ENCODE assay signal across 22 cellular contexts in the genomic region with DNA sequence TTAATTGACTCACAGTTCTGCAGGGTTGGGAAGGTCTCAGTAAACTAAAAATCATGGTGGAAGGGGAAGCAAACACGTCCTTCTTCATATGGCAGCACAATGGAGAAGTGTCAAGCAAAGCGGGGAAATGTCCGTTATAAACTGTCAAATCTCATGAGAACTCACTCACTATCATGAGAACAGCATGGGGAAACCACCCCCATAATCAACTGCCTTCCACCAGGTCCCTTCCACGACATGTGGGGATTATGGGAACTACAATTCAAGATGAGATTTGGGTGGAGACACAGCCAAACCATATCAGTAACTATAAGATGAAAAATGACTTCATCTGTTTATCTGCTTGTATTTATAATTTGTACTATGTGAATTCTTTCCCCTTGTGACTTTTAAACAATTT.
A peak's percentile ranks its signal among the peaks of the same experiment; 100 is the strongest.
DNase-seq lines count a peak whose midpoint lies in the region; ATAC-seq and TF ChIP-seq lines count a peak whose summit lies in the region.
"Had no signal": no experiment of that assay in that cellular context is flagged by ENCODE, and none has a peak within 500 bp of the region (broad histone marks: within the 10 kb centered on the region; RNA-seq: fewer than 3 reads in every experiment).

No MANE protein-coding gene starts in this region.

- peaks cover 36% of the 10 kb centered on the region for H3K4me1 ChIP-seq in GM23338 (ENCODE audit: insufficient read depth)
- no peaks in the 10 kb centered on the region for H3K4me1 ChIP-seq in endodermal cell (ENCODE audit: control insufficient read depth, insufficient read depth, low read length)
- H3K4me1 ChIP-seq: A549, BE2C, HAP-1 had no signal

- H3K4me2 ChIP-seq in GM23338: peak overlapping the region; percentile 84
- H3K4me2 ChIP-seq: A549; BLaER1 treated with 17β-estradiol and CSF1 and Interleukin-3, amounts not matched to agents 10 nM and 100 nM had no signal

- no peaks in the 10 kb centered on the region for H3K9me2 ChIP-seq in GM23338 (ENCODE audit: insufficient read depth)

- H3K9me3 Mint-ChIP-seq in GM23338: no peaks in the 10 kb centered on the region
- no peaks in the 10 kb centered on the region for H3K9me3 Mint-ChIP-seq in endodermal cell
- H3K9me3 Mint-ChIP-seq: CD4-positive, alpha-beta T cell had no signal

- no peak for DNase-seq in GM23338 (ENCODE audit: low spot score)
- peak; percentile 23 for DNase-seq in OCI-M1 (lab: John Stamatoyannopoulos, UW)
- DNase-seq in endodermal cell: no peak
- DNase-seq in stimulated activated CD4-positive, alpha-beta T cell treated with anti-CD3 and anti-CD28 coated beads, Interleukin-4, amount 100 ng/mL, for 4 hours: no peak
- DNase-seq in KG1 (lab: John Stamatoyannopoulos, UW): no peak
- no peak for DNase-seq in NCI-H2196 (lab: John Stamatoyannopoulos, UW; ENCODE audit: unreplicated experiment)
- DNase-seq: 8988T; ACHN; AML-193; BE2C; CD4-positive, alpha-beta T cell; CD8-positive, alpha-beta memory T cell; DMS 273 treated with DMSO at 0.1 percent for 48 hours; DMS79; EL; GF-D8; HFFc6 had no signal

- 84 to 100% methylated on average over 1 to 4 of the region's 4 CpGs for WGBS in endodermal cell (ENCODE audit: insufficient coverage in 1 of 2, insufficient read length in 1 of 2), 2 experiments

- H3K36me3 Mint-ChIP-seq in GM23338 (ENCODE audit: low read depth): peaks cover 37% of the 10 kb centered on the region
- H3K36me3 Mint-ChIP-seq in endodermal cell (ENCODE audit: low read depth): peaks cover 24% of the 10 kb centered on the region
- H3K36me3 Mint-ChIP-seq: CD14-positive monocyte; CD8-positive, alpha-beta memory T cell had no signal

- peak overlapping the region; percentile 94 for H3K4me3 ChIP-seq in GM23338
- H3K4me3 ChIP-seq in endodermal cell (ENCODE audit: low read length): no peak overlapping the region
- H3K4me3 ChIP-seq: A549; BLaER1 treated with 17β-estradiol and CSF1 and Interleukin-3, amounts not matched to agents 10 nM and 100 nM; HAP-1 had no signal

- H3K27me3 Mint-ChIP-seq in GM23338 (ENCODE audit: insufficient read depth, low read depth, poor library complexity) (peaks cover 6% of the 10 kb centered on the region), endodermal cell (ENCODE audit: insufficient read depth) (no peaks in the 10 kb centered on the region)
- H3K27me3 Mint-ChIP-seq: CD4-positive, alpha-beta T cell; CD8-positive, alpha-beta memory T cell had no signal

- peaks cover 100% of the 10 kb centered on the region for H3K79me2 ChIP-seq in GM23338 (replicated peaks; ENCODE audit: insufficient read depth)

- no peak overlapping the region for H3K27ac ChIP-seq in GM23338 (ENCODE audit: low read depth)
- H3K27ac ChIP-seq in endodermal cell (ENCODE audit: low read depth, low read length): no peak overlapping the region
- H3K27ac ChIP-seq: A549; BLaER1 treated with 17β-estradiol and CSF1 and Interleukin-3, amounts not matched to agents 10 nM and 100 nM had no signal

- H2AFZ ChIP-seq in GM23338: no peak overlapping the region

- peaks cover 41% of the 10 kb centered on the region for H4K20me1 ChIP-seq in GM23338 (replicated peaks; ENCODE audit: insufficient read depth)
- H4K20me1 ChIP-seq: BLaER1 treated with 17β-estradiol and CSF1 and Interleukin-3, amounts not matched to agents 10 nM and 100 nM had no signal

- H3K9ac ChIP-seq in endodermal cell (ENCODE audit: extremely low read depth, low read length, poor library complexity, severe bottlenecking): no peak overlapping the region
- H3K9ac ChIP-seq: BLaER1 treated with 17β-estradiol and CSF1 and Interleukin-3, amounts not matched to agents 10 nM and 100 nM had no signal

- peaks cover 58% of the 10 kb centered on the region for H3K36me3 ChIP-seq in GM23338 (ENCODE audit: insufficient read depth)
- peaks cover 43% of the 10 kb centered on the region for H3K36me3 ChIP-seq in endodermal cell (ENCODE audit: control insufficient read depth, insufficient read depth, low read length)
- H3K36me3 ChIP-seq: BE2C; BLaER1 treated with 17β-estradiol and CSF1 and Interleukin-3, amounts not matched to agents 10 nM and 100 nM; HAP-1 had no signal

- H3K4me3 Mint-ChIP-seq in GM23338: peak overlapping the region; percentile 71; the same call in 2 of the 3 replicates
- H3K4me3 Mint-ChIP-seq in endodermal cell: no peak overlapping the region
- H3K4me3 Mint-ChIP-seq: CD14-positive monocyte; CD4-positive, alpha-beta T cell; CD8-positive, alpha-beta memory T cell; HFFc6 had no signal

- H3K27me3 ChIP-seq in GM23338 (ENCODE audit: insufficient read depth) (no peaks in the 10 kb centered on the region), endodermal cell (ENCODE audit: control insufficient read depth, insufficient read depth, low read length, poor library complexity, severe bottlenecking) (no peaks in the 10 kb centered on the region)
- H3K27me3 ChIP-seq: BE2C; BLaER1 treated with 17β-estradiol and CSF1 and Interleukin-3, amounts not matched to agents 10 nM and 100 nM had no signal

- H3K9me3 ChIP-seq in endodermal cell (ENCODE audit: control insufficient read depth, low read length): no peaks in the 10 kb centered on the region
- H3K9me3 ChIP-seq: A549; BE2C; BLaER1 treated with 17β-estradiol and CSF1 and Interleukin-3, amounts not matched to agents 10 nM and 100 nM; HAP-1 had no signal

- H3F3A ChIP-seq in GM23338 (replicated peaks; ENCODE audit: low read depth): no peaks in the 10 kb centered on the region

- H3K27ac Mint-ChIP-seq in GM23338 (no peak overlapping the region), endodermal cell (peak overlapping the region; percentile 46)
- H3K27ac Mint-ChIP-seq: CD14-positive monocyte; CD4-positive, alpha-beta T cell; CD8-positive, alpha-beta memory T cell; HFFc6 had no signal

- ATAC-seq in GM23338 (peak; percentile 29; the same call in 1 of the 3 replicates), GM18870 (IDR thresholded peaks at IDR 0.05; ENCODE audit: unreplicated experiment) (no peak)
- ATAC-seq: A549 had no signal

- H3K4me1 Mint-ChIP-seq in GM23338 (peaks cover 40% of the 10 kb centered on the region; the same call in 2 of the 3 replicates), endodermal cell (peaks cover 29% of the 10 kb centered on the region)
- H3K4me1 Mint-ChIP-seq: CD14-positive monocyte; CD8-positive, alpha-beta memory T cell had no signal

- TF ChIP-seq CTCF in GM23338 (conservative IDR thresholded peaks at IDR 0.05; ENCODE audit: low read depth in 2 of 2) (no peak), endodermal cell (conservative IDR thresholded peaks at IDR 0.05) (peak; percentile 51)

TF ChIP-seq in GM23338, 12 proteins besides CTCF, POLR2A, EP300 and RAD21 (continues in another document):
- no peak for TF ChIP-seq ZNF114 (CRISPR knock-in tag; IDR thresholded peaks at IDR 0.05)
- no peak for TF ChIP-seq ZNF331 (CRISPR knock-in tag; IDR thresholded peaks at IDR 0.05; ENCODE audit: low read depth)
- TF ChIP-seq EZH2phosphoT487 (IDR thresholded peaks at IDR 0.05; ENCODE audit: unreplicated experiment): no peak
- TF ChIP-seq EZH2 (IDR thresholded peaks at IDR 0.05; ENCODE audit: low read depth, unreplicated experiment): no peak
